Comparison of ENCODE assay signal across 1 cellular context in genomic region chr5:125699860-125700259, GRCh38.
TF ChIP-seq lines count a peak whose summit lies in the region.

No MANE protein-coding gene starts in this region.

TF ChIP-seq in GM23338, 12 proteins besides CTCF, POLR2A, EP300 and RAD21 (continued from another document):
- no peak for TF ChIP-seq EZH2 (IDR thresholded peaks at IDR 0.05; ENCODE audit: low read depth, unreplicated experiment)
TF ChIP-seq in GM23338: peak in this region for 0.
